9 cellular contexts compared by ENCODE assay signal in the genomic region with DNA sequence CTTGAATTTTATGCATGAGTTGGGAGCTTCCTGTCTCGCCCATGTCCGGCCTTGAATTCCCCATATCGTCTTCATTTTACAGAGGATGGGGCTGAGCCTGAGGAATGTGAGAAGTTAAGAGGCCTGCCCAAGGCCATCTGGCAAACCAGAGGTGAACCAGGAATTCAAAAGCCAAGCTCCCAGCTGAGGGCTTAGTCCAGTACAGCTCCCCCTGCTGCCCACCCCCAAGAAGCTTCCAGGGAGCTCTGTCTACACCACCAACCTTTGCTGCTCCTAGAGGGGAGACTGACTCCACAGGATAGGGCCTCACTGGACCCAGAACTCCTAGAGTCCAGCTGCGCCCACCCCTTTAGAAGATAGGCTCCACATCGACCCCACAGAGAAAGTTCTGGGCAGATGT. TPM values are rescaled to one million over a fixed set of nuclear protein-coding genes. Genes with fewer than 3 reads are reported as not detected.
DNase-seq lines count a peak whose midpoint lies in the region; ATAC-seq and TF ChIP-seq lines count a peak whose summit lies in the region.
"Had no signal": no experiment of that assay in that cellular context is flagged by ENCODE, and none has a peak within 500 bp of the region (broad histone marks: within the 10 kb centered on the region; RNA-seq: fewer than 3 reads in every experiment).

No MANE protein-coding gene starts in this region.

- no TSS peak for BruUV-seq in Panc1 (replicated peaks; lab: Mats Ljungman, UMichigan)

- H3K9me3 Mint-ChIP-seq in T-helper 2 cell treated with Interferon-gamma antibody and Interleukin-4, amounts not matched to agents 5 μg/mL and 100 μg/mL, for 36 hours, result no peaks in the 10 kb centered on the region

- POLR2A ChIA-PET in BJ (lab: Charles Lee) (no interaction called here), Panc1 (lab: Charles Lee) (interaction anchor here (0.5 to 0.6 kb wide), 2 partner anchors 402 to 723 kb away, joined by 3 to 4 read pairs; no protein-coding TSS in a partner anchor)

- no peaks in the 10 kb centered on the region for H3K36me3 Mint-ChIP-seq in T-helper 2 cell treated with Interferon-gamma antibody and Interleukin-4, amounts not matched to agents 5 μg/mL and 100 μg/mL, for 36 hours (ENCODE audit: low read depth)

- H3K9ac ChIP-seq in colonic mucosa (ENCODE audit: low read depth in 2 of 2, low read length in 2 of 2), result no peak overlapping the region

- no peak overlapping the region for H3K27ac Mint-ChIP-seq in T-helper 2 cell treated with Interferon-gamma antibody and Interleukin-4, amounts not matched to agents 5 μg/mL and 100 μg/mL, for 36 hours

- CTCF ChIA-PET in BJ (lab: Yijun Ruan, JAX), result interaction anchor here (0.8 to 6.7 kb wide), 4 partner anchors 10 to 722 kb away, joined by 3 to 74 read pairs (median 4); no protein-coding TSS in a partner anchor
- CTCF ChIA-PET in Panc1 (lab: Charles Lee), result interaction anchor here (0.6 to 1.0 kb wide), 3 partner anchors 325 to 715 kb away, joined by 3 to 6 read pairs (median 3); no protein-coding TSS in a partner anchor

- in situ Hi-C loops in Panc1 (cut with HindIII; ENCODE audit: low pct_unique_long_range_greater_than_20kb, low sequenced_read_pairs), result no loop called here

- H3K9me3 ChIP-seq in Panc1 (ENCODE audit: control insufficient read depth, insufficient read depth, low read depth, low read length) (no peaks in the 10 kb centered on the region), prostate gland (no peaks in the 10 kb centered on the region), colonic mucosa (no peaks in the 10 kb centered on the region)

- H3K4me3 ChIP-seq in BJ (ENCODE audit: low read depth, low read length) (no peak overlapping the region), Panc1 (ENCODE audit: low read depth in 2 of 2, low read length in 2 of 2) (no peak overlapping the region), prostate gland (no peak overlapping the region), colonic mucosa (no peak overlapping the region)

- no peaks in the 10 kb centered on the region for H3K4me1 ChIP-seq in Panc1 (ENCODE audit: control insufficient read depth, insufficient read depth, low read length)
- H3K4me1 ChIP-seq in prostate gland (replicated peaks), result no peaks in the 10 kb centered on the region
- H3K4me1 ChIP-seq in colonic mucosa, result no peaks in the 10 kb centered on the region

- H3K4me1 Mint-ChIP-seq in T-helper 2 cell treated with Interferon-gamma antibody and Interleukin-4, amounts not matched to agents 5 μg/mL and 100 μg/mL, for 36 hours (ENCODE audit: low read depth), result no peaks in the 10 kb centered on the region

- H3K36me3 ChIP-seq in BJ (ENCODE audit: control insufficient read depth, insufficient read depth, low read length), result no peaks in the 10 kb centered on the region
- H3K36me3 ChIP-seq in Panc1 (ENCODE audit: control insufficient read depth, insufficient read depth, low read length), result no peaks in the 10 kb centered on the region
- no peaks in the 10 kb centered on the region for H3K36me3 ChIP-seq in prostate gland
- H3K36me3 ChIP-seq in colonic mucosa, result no peaks in the 10 kb centered on the region

- 49% methylated on average over 5 of the region's 5 CpGs for WGBS in prostate gland

- intact Hi-C loops in Panc1 (cut with micrococcal nuclease; ENCODE audit: unreplicated experiment), result no loop called here
- intact Hi-C loops in prostate gland (cut with DNase I), result no loop called here
- intact Hi-C loops in colonic mucosa (cut with DNase I), result loop anchor here (5.0 kb wide), 1 partner anchor 356 kb away; no protein-coding TSS in a partner anchor

- H3K27ac ChIP-seq in Panc1 (ENCODE audit: low read length), result no peak overlapping the region
- H3K27ac ChIP-seq in prostate gland, result no peak overlapping the region
- no peak overlapping the region for H3K27ac ChIP-seq in colonic mucosa

- no peak for ATAC-seq in Panc1

- TF ChIP-seq CTCF in BJ (IDR thresholded peaks at IDR 0.05; ENCODE audit: insufficient read depth, low read depth, low read length), result peak; percentile 39
- peak; percentile 66 for TF ChIP-seq CTCF in GM12873 (IDR thresholded peaks at IDR 0.05; ENCODE audit: insufficient read depth, low read depth, low read length, missing control alignments)
- TF ChIP-seq CTCF in Panc1 (IDR thresholded peaks at IDR 0.05), result peak; percentile 40; the same call in 1 of the 2 replicates
- no peak for TF ChIP-seq CTCF in prostate gland (IDR thresholded peaks at IDR 0.05)
- no peak for TF ChIP-seq CTCF in colonic mucosa (IDR thresholded peaks at IDR 0.05)

- H3K27me3 ChIP-seq in BJ (ENCODE audit: control insufficient read depth, insufficient read depth, low read length) (0 out of 2 replicates have a peak, but pooled peaks cover 1% of the 10 kb centered on the region), Panc1 (ENCODE audit: control insufficient read depth, insufficient read depth, low read length) (no peaks in the 10 kb centered on the region; the same call in 1 of the 2 replicates), prostate gland (replicated peaks; ENCODE audit: insufficient read depth) (peaks cover 8% of the 10 kb centered on the region), colonic mucosa (no peaks in the 10 kb centered on the region)

- H3K4me3 Mint-ChIP-seq in T-helper 2 cell treated with Interferon-gamma antibody and Interleukin-4, amounts not matched to agents 5 μg/mL and 100 μg/mL, for 36 hours, result no peak overlapping the region

- H3K27me3 Mint-ChIP-seq in T-helper 2 cell treated with Interferon-gamma antibody and Interleukin-4, amounts not matched to agents 5 μg/mL and 100 μg/mL, for 36 hours (ENCODE audit: low read depth), result no peaks in the 10 kb centered on the region

- DNase-seq in BJ (ENCODE audit: low read depth), result no peak
- DNase-seq in Panc1 (ENCODE audit: low read depth, low spot score), result no peak
- peak; percentile 24 for DNase-seq in hepatic stellate cell (ENCODE audit: low spot score)
- DNase-seq in AG08396 (ENCODE audit: low spot score), result no peak
- DNase-seq in prostate gland (ENCODE audit: low spot score), result no peak
- DNase-seq in T-helper 2 cell treated with Interferon-gamma antibody and Interleukin-4, amounts not matched to agents 5 μg/mL and 100 μg/mL, for 36 hours (ENCODE audit: low spot score), result no peak
- no peak for DNase-seq in colonic mucosa
- DNase-seq: activated CD8-positive, alpha-beta memory T cell treated with anti-CD3 and anti-CD28 coated beads for 24 hours had no signal

- TF ChIP-seq POLR2A in prostate gland (IDR thresholded peaks at IDR 0.05), result no peak

RNA-seq across cellular contexts. Expression of a gene that starts 20.7 kb away (rescaled TPM):
- polyA plus RNA-seq in BJ (2011; rRNA removed), result not detected in 2 replicates
- not detected in 2 replicates for polyA minus RNA-seq in BJ (2011; rRNA and poly(A)+ RNA removed)
- total RNA-seq in Panc1 (2021; ENCODE audit: unreplicated experiment) (not detected), prostate gland (not detected), colonic mucosa (not detected)
- polyA plus RNA-seq in Panc1 (2012; ENCODE audit: insufficient read length), result not detected

Comparison
In these comparisons a context has a peak if more than half of its experiments do, and no peak if none do; other contexts are left out.
1. CTCF ChIP-seq: peak in BJ (single experiment), GM12873 (single experiment) and Panc1 (single experiment); none in prostate gland (0 of 4) and colonic mucosa (single experiment).